In genomic region chr2:238439093-238439849, GRCh38 we compare ENCODE assay signal across 8 cellular contexts. TPM values are rescaled to one million over a fixed set of nuclear protein-coding genes. Genes with fewer than 3 reads are reported as not detected.
DNase-seq lines count a peak whose midpoint lies in the region; ATAC-seq and TF ChIP-seq lines count a peak whose summit lies in the region.

No MANE protein-coding gene starts in this region.

- no peaks in the 10 kb centered on the region for H3K27me3 ChIP-seq in endocrine pancreas (ENCODE audit: control insufficient read depth, insufficient read depth, low read length)
- no peaks in the 10 kb centered on the region for H3K27me3 ChIP-seq in neuronal stem cell (ENCODE audit: control insufficient read depth in 3 of 3, insufficient read depth in 3 of 3, low read depth in 1 of 3, low read length in 3 of 3)

- POLR2A ChIA-PET in GM10248 (lab: Yijun Ruan, JAX): no interaction called here

- no peak overlapping the region for H3K14ac ChIP-seq in neuronal stem cell (ENCODE audit: low read length)

- H2AFZ ChIP-seq in neuronal stem cell (ENCODE audit: low read length): no peak overlapping the region

- no peak overlapping the region for H4K91ac ChIP-seq in neuronal stem cell (ENCODE audit: low read depth, low read length, poor library complexity)

- no peak overlapping the region for H4K8ac ChIP-seq in neuronal stem cell (ENCODE audit: low read depth, low read length)

- H3K36me3 ChIP-seq in endocrine pancreas (ENCODE audit: control insufficient read depth, insufficient read depth, low read length) (peaks cover 4% of the 10 kb centered on the region), neuronal stem cell (replicated peaks in 1 of 2; ENCODE audit: control insufficient read depth in 2 of 2, insufficient read depth in 2 of 2, low read length in 2 of 2) (peaks cover 17 to 82% of the 10 kb centered on the region in 2 donors)

- H3K9ac ChIP-seq in endocrine pancreas (ENCODE audit: control insufficient read depth, insufficient read depth, low read length) (no peak overlapping the region), neuronal stem cell (ENCODE audit: low read depth, low read length, poor library complexity) (no peak overlapping the region)

- CTCF ChIA-PET in GM10248 (lab: Yijun Ruan, JAX): interaction anchor here (1.0 kb wide), 1 partner anchor 9 kb away, joined by 3 read pairs; no protein-coding TSS in a partner anchor

- H2BK5ac ChIP-seq in neuronal stem cell (ENCODE audit: low read length): no peak overlapping the region

- H2BK12ac ChIP-seq in neuronal stem cell (ENCODE audit: low read length): no peak overlapping the region

- H3K27ac ChIP-seq in neuronal stem cell (replicated peaks; ENCODE audit: low read length): no peak overlapping the region

- H2AK5ac ChIP-seq in neuronal stem cell (ENCODE audit: low read depth, low read length): no peak overlapping the region

- no peaks in the 10 kb centered on the region for H3K9me3 ChIP-seq in endocrine pancreas (ENCODE audit: control insufficient read depth, low read length)
- no peaks in the 10 kb centered on the region for H3K9me3 ChIP-seq in neuronal stem cell (replicated peaks in 1 of 2; ENCODE audit: control insufficient read depth in 2 of 2, insufficient read depth in 1 of 2, low read depth in 1 of 2, low read length in 2 of 2)

- H3K4me1 ChIP-seq in endocrine pancreas (ENCODE audit: control insufficient read depth, insufficient read depth, low read length) (no peaks in the 10 kb centered on the region), neuronal stem cell (ENCODE audit: control insufficient read depth in 2 of 2, insufficient read depth in 1 of 2, low read depth in 1 of 2, low read length in 2 of 2) (peaks cover 0 to 7% of the 10 kb centered on the region in 2 donors)

- peaks cover 8% of the 10 kb centered on the region for H3K79me1 ChIP-seq in neuronal stem cell (ENCODE audit: low read depth, low read length)

- H3K4me3 ChIP-seq in WI38 (ENCODE audit: low read depth, low read length): peak overlapping the region; percentile 44
- H3K4me3 ChIP-seq in endocrine pancreas (ENCODE audit: control insufficient read depth, insufficient read depth, low read length): peak overlapping the region; percentile 41
- H3K4me3 ChIP-seq in neuronal stem cell (ENCODE audit: low read length in 2 of 2): no peak overlapping the region

- TF ChIP-seq CTCF in WI38 (IDR thresholded peaks at IDR 0.05; ENCODE audit: low read depth, low read length) (no peak), GM10248 (IDR thresholded peaks at IDR 0.05; ENCODE audit: control extremely low read depth, extremely low read depth, low read depth, missing control alignments) (no peak)

- DNase-seq in CD1c-positive myeloid dendritic cell (ENCODE audit: extremely low spot score): peak; percentile 94
- DNase-seq in renal cortical epithelial cell (ENCODE audit: low read depth): peak; percentile 89
- DNase-seq in GM10248 (ENCODE audit: extremely low spot score): no peak
- DNase-seq in neuronal stem cell (ENCODE audit: low spot score): no peak
- no peak for DNase-seq in pons (ENCODE audit: low spot score)

- no peak overlapping the region for H3K4ac ChIP-seq in neuronal stem cell (ENCODE audit: low read length)

- H3K18ac ChIP-seq in neuronal stem cell (ENCODE audit: low read length): no peak overlapping the region

- H2BK120ac ChIP-seq in neuronal stem cell (ENCODE audit: low read depth, low read length): no peak overlapping the region

- H3K23ac ChIP-seq in neuronal stem cell (ENCODE audit: low read depth, low read length, poor library complexity): no peak overlapping the region

- WGBS in neuronal stem cell (ENCODE audit: extremely low coverage in 2 of 2, insufficient read length in 2 of 2, insufficient replicate concordance in 1 of 2), 2 donors: no CpG with 5 or more reads among the region's 23 CpGs

- H3K4me2 ChIP-seq in neuronal stem cell (ENCODE audit: insufficient read depth, low read length, poor library complexity, severe bottlenecking): no peak overlapping the region

- no peak overlapping the region for H2BK15ac ChIP-seq in neuronal stem cell (ENCODE audit: low read length)

- no peak for ATAC-seq in GM21825 (IDR thresholded peaks at IDR 0.05; ENCODE audit: unreplicated experiment)

RNA-seq across cellular contexts. Expression of gene ASB1, which starts 12.5 kb away (rescaled TPM):
- total RNA-seq in renal cortical epithelial cell: 22.1 and 32.0 TPM in 2 replicates
- 22.8 TPM for polyA plus RNA-seq in neuronal stem cell (2013, experiment 1 of 2)
- 20.5 TPM for polyA plus RNA-seq in neuronal stem cell (2013, experiment 2 of 2)

Comparison
In these comparisons a context has a peak if more than half of its experiments do, and no peak if none do; other contexts are left out.
1. DNase-seq: peak in CD1c-positive myeloid dendritic cell (single experiment) and renal cortical epithelial cell (single experiment); none in GM10248 (single experiment), neuronal stem cell (single experiment) and pons (single experiment).
2. H3K4me3 ChIP-seq: peak in WI38 (single experiment) and endocrine pancreas (single experiment); none in neuronal stem cell (0 of 2).